8 cellular contexts compared by ENCODE assay signal in the genomic region with DNA sequence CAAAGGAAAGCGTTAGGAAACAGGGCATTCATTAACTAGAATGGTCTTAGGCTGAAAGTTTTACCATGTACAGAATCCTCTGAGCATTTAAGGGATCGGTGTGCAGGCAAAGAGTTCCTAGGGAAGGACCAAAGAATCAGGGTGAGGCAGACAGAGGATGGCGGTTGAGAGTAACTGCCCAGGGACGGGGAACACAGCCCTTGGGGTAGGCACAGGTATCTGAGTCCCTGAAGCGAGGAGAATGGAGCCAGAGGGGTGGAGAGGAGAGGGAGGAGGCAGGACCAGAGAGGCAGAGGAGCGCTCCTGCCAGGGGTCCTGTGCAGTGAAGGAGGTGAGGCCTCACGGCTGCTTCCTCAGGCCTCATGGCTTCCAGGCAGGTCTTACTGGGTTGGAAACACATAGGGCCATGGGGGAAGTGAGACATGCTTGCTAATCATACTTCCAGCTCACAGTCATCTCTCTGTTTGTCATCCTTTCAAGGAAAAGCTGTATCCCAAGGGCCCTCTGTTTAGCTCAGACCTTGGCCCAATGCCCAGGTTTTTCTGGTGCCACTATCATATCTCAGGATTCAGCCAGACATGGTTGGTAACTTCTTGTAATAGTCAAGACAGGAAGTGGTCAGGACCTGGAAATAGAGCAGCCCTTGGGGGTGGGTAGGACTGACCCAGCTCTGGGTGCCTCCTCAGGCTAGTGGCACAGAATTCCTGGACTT. TPM values are rescaled to one million over a fixed set of nuclear protein-coding genes. Genes with fewer than 3 reads are reported as not detected.
DNase-seq lines count a peak whose midpoint lies in the region; ATAC-seq, FAIRE-seq and TF ChIP-seq lines count a peak whose summit lies in the region.

No MANE protein-coding gene starts in this region.

- peak; percentile 87 for DNase-seq in AG20443 (ENCODE audit: low spot score)
- DNase-seq in HS-27A (ENCODE audit: low read depth), result peak; percentile 100
- DNase-seq in SK-N-MC (ENCODE audit: low read depth, low spot score), result peak; percentile 55
- DNase-seq in fibroblast of the aortic adventitia (ENCODE audit: low read depth), result peak; percentile 98
- peak in 3 of 6 donors; percentile 15 to 50 (median 33) for DNase-seq in pancreas

- H3K9me3 ChIP-seq in SK-N-MC (ENCODE audit: low read depth, low read length) (no peaks in the 10 kb centered on the region), pancreas (no peaks in the 10 kb centered on the region)

- ATAC-seq in pancreas (peak in 3 of 4 donors; percentile 55 to 83 (median 82)), HG02852 (IDR thresholded peaks at IDR 0.05; ENCODE audit: unreplicated experiment) (no peak), GM21717 (IDR thresholded peaks at IDR 0.05; ENCODE audit: unreplicated experiment) (no peak), GM18498 (IDR thresholded peaks at IDR 0.05; ENCODE audit: unreplicated experiment) (no peak)

- WGBS in pancreas, 2 donors, result 79 to 81% methylated on average over 6 to 7 of the region's 7 CpGs

- no peaks in the 10 kb centered on the region for H3K36me3 ChIP-seq in SK-N-MC (ENCODE audit: insufficient read depth, low read length)
- no peaks in the 10 kb centered on the region for H3K36me3 ChIP-seq in pancreas

- H3K4me3 ChIP-seq in SK-N-MC, result no peak overlapping the region
- no peak overlapping the region for H3K4me3 ChIP-seq in fibroblast of the aortic adventitia (ENCODE audit: low read depth, low read length)
- no peak overlapping the region for H3K4me3 ChIP-seq in pancreas

- H3K27ac ChIP-seq in SK-N-MC, result no peak overlapping the region
- peak overlapping the region in 2 of 4 donors; percentile 51 to 54 for H3K27ac ChIP-seq in pancreas

- no peak for FAIRE-seq in pancreas (lab: Jason Lieb, UNC)

- H3K9ac ChIP-seq in SK-N-MC (ENCODE audit: insufficient read length), result no peak overlapping the region

- no peaks in the 10 kb centered on the region for H3K27me3 ChIP-seq in pancreas

- peaks cover 0 to 3% (median 0%) of the 10 kb centered on the region in 3 donors for H3K4me1 ChIP-seq in pancreas

- intact Hi-C loops in pancreas (cut with DNase I), result loop anchor here in 1 of 3 donors (10.0 kb wide), 1 partner anchor 55 kb away; no protein-coding TSS in a partner anchor

- TF ChIP-seq CTCF in fibroblast of the aortic adventitia (IDR thresholded peaks at IDR 0.05; ENCODE audit: insufficient read depth, low read length), result no peak
- no peak for TF ChIP-seq CTCF in pancreas (IDR thresholded peaks at IDR 0.05)

RNA-seq across cellular contexts. Expression of gene ITGB3, which starts 13.8 kb away (rescaled TPM):
- 5.8 and 22.0 TPM in 2 replicates for total RNA-seq in fibroblast of the aortic adventitia (ENCODE audit: low replicate concordance)
- total RNA-seq in pancreas, result 1 to 10 TPM in 2 of 6 donors, under 1 TPM in 4; 0.28 to 2.3 (median 0.77) TPM
- polyA plus RNA-seq in pancreas, result under 1 TPM; 0.09 to 0.72 TPM

RNA-seq across cellular contexts. Expression of gene MYL4, which starts 30.7 kb away (rescaled TPM):
- total RNA-seq in fibroblast of the aortic adventitia (ENCODE audit: low replicate concordance), result not detected in 2 replicates
- total RNA-seq in pancreas, result under 1 TPM in 2 of 6 donors, not detected in 4; 0.28 TPM
- under 1 TPM; 0.23 to 0.53 TPM for polyA plus RNA-seq in pancreas

RNA-seq across cellular contexts. Expression of gene CDC27, which starts 50.7 kb away (rescaled TPM):
- total RNA-seq in fibroblast of the aortic adventitia (ENCODE audit: low replicate concordance) (32.9 and 128 TPM in 2 replicates), pancreas (10 to 100 TPM; 24.2 to 42.7 (median 26.7) TPM)
- 10 to 100 TPM in 1 of 2 donors, 1 to 10 TPM in 1; 6.5 to 16.4 TPM for polyA plus RNA-seq in pancreas

Comparison
In these comparisons a context has a peak if more than half of its experiments do, and no peak if none do; other contexts are left out.
1. ATAC-seq: peak in pancreas (3 of 4); none in HG02852 (single experiment), GM21717 (single experiment) and GM18498 (single experiment).